In genomic region chr3:155233213-155233612, GRCh38 we compare ENCODE assay signal across 11 cellular contexts.
DNase-seq lines count a peak whose midpoint lies in the region; ATAC-seq and TF ChIP-seq lines count a peak whose summit lies in the region.
"Had no signal": no experiment of that assay in that cellular context is flagged by ENCODE, and none has a peak within 500 bp of the region (broad histone marks: within the 10 kb centered on the region; RNA-seq: fewer than 3 reads in every experiment).

No MANE protein-coding gene starts in this region.

- peak; percentile 24 for DNase-seq in NCI-H1105 treated with DMSO at 0.1 percent for 48 hours (lab: John Stamatoyannopoulos, UW)
- DNase-seq in NCI-H1105 (lab: John Stamatoyannopoulos, UW), result no peak
- peak; percentile 98 for DNase-seq in cerebellar cortex (ENCODE audit: low spot score)
- peak; percentile 9 to 66 for DNase-seq in lung microvascular endothelial cell (ENCODE audit: low read depth in 2 of 2)
- peak; percentile 30 to 34 for DNase-seq in uterus
- DNase-seq in glutamatergic neuron, result no peak
- no peak for DNase-seq in NCI-H1048 (lab: John Stamatoyannopoulos, UW)
- DNase-seq: activated B cell treated with CpG ODN at 0.5 μM for 24 hours had no signal

- H3K4me3 Mint-ChIP-seq in glutamatergic neuron (ENCODE audit: unreplicated experiment), result no peak overlapping the region
- H3K4me3 Mint-ChIP-seq: activated B cell treated with CpG ODN at 0.5 μM for 24 hours; dendritic cell treated with granulocyte-macrophage colony-stimulating factor and Interleukin-4, amounts not matched to agents 40 ng/mL and 50 ng/mL, for 4 days had no signal

- H3K27me3 ChIP-seq in uterus, result no peaks in the 10 kb centered on the region

- peaks cover 4% of the 10 kb centered on the region for H3K27me3 Mint-ChIP-seq in glutamatergic neuron (ENCODE audit: unreplicated experiment)
- H3K27me3 Mint-ChIP-seq: activated B cell treated with CpG ODN at 0.5 μM for 24 hours; dendritic cell treated with granulocyte-macrophage colony-stimulating factor and Interleukin-4, amounts not matched to agents 40 ng/mL and 50 ng/mL, for 4 days had no signal

- H3K4me1 Mint-ChIP-seq in glutamatergic neuron (ENCODE audit: low read depth, unreplicated experiment), result no peaks in the 10 kb centered on the region
- H3K4me1 Mint-ChIP-seq: activated B cell treated with CpG ODN at 0.5 μM for 24 hours had no signal

- TF ChIP-seq POLR2A in uterus (IDR thresholded peaks at IDR 0.05), result no peak

- H3K27ac Mint-ChIP-seq in glutamatergic neuron (ENCODE audit: unreplicated experiment), result no peak overlapping the region
- H3K27ac Mint-ChIP-seq: activated B cell treated with CpG ODN at 0.5 μM for 24 hours; dendritic cell treated with granulocyte-macrophage colony-stimulating factor and Interleukin-4, amounts not matched to agents 40 ng/mL and 50 ng/mL, for 4 days had no signal

- H3K36me3 ChIP-seq in uterus, result no peaks in the 10 kb centered on the region

- TF ChIP-seq CTCF in uterus (IDR thresholded peaks at IDR 0.05) (no peak), glutamatergic neuron (IDR thresholded peaks at IDR 0.05; ENCODE audit: partially characterized antibody, unreplicated experiment) (no peak)

- peak overlapping the region in 1 of 2 donors; percentile 8 for H3K27ac ChIP-seq in uterus
- H3K27ac ChIP-seq: A549 had no signal

- intact Hi-C loops in uterus (cut with DNase I; ENCODE audit: low total_unique reads), result no loop called here

- H3K4me3 ChIP-seq in uterus, result no peak overlapping the region
- H3K4me3 ChIP-seq: A549 had no signal

- H3K9me3 Mint-ChIP-seq in glutamatergic neuron (ENCODE audit: unreplicated experiment), result no peaks in the 10 kb centered on the region
- H3K9me3 Mint-ChIP-seq: activated B cell treated with CpG ODN at 0.5 μM for 24 hours; dendritic cell treated with granulocyte-macrophage colony-stimulating factor and Interleukin-4, amounts not matched to agents 40 ng/mL and 50 ng/mL, for 4 days had no signal

- H3K4me1 ChIP-seq in uterus, result no peaks in the 10 kb centered on the region
- H3K4me1 ChIP-seq: A549 had no signal

- no peaks in the 10 kb centered on the region for H3K9me3 ChIP-seq in uterus
- H3K9me3 ChIP-seq: A549 had no signal

- no peak for ATAC-seq in GM18858 (IDR thresholded peaks at IDR 0.05; ENCODE audit: unreplicated experiment)

- peaks cover under 1% of the 10 kb centered on the region for H3K36me3 Mint-ChIP-seq in glutamatergic neuron (ENCODE audit: unreplicated experiment)

Comparison
In these comparisons a context has a peak if more than half of its experiments do, and no peak if none do; other contexts are left out.
1. DNase-seq: peak in NCI-H1105 treated with DMSO at 0.1 percent for 48 hours (single experiment), cerebellar cortex (single experiment), lung microvascular endothelial cell (2 of 2) and uterus (2 of 2); none in NCI-H1105 (single experiment), glutamatergic neuron (single experiment) and NCI-H1048 (single experiment).